ENCODE assay signal across 15 cellular contexts in genomic region chr2:17915099-17915498, GRCh38. TPM values are rescaled to one million over a fixed set of nuclear protein-coding genes. Genes with fewer than 3 reads are reported as not detected.
"Had no signal": no experiment of that assay in that cellular context is flagged by ENCODE, and none has a peak within 500 bp of the region (broad histone marks: within the 10 kb centered on the region; RNA-seq: fewer than 3 reads in every experiment).

No MANE protein-coding gene starts in this region.

- H3K36me3 ChIP-seq: heart left ventricle, suprapubic skin had no signal

- H3K27ac ChIP-seq: esophagus squamous epithelium, heart left ventricle, suprapubic skin, tibial artery had no signal

- ATAC-seq: natural killer cell, right cardiac atrium had no signal

- DNase-seq: effector memory CD4-positive, alpha-beta T cell; esophagus squamous epithelium; foreskin fibroblast; heart left ventricle; hippocampal formation; kidney glomerular epithelial cell; mammary epithelial cell; natural killer cell; right cardiac atrium; stimulated activated CD4-positive, alpha-beta T cell treated with anti-CD3 and anti-CD28 coated beads, Interleukin-2, amount 100 ng/mL, for 48 hours; stimulated activated naive CD4-positive, alpha-beta T cell treated with Interleukin-2 at 50 U/mL for 16 hours; tibial artery had no signal

- H3K4me3 ChIP-seq: esophagus squamous epithelium, heart left ventricle, smooth muscle cell, suprapubic skin, tibial artery had no signal

- H3K9me3 ChIP-seq: esophagus squamous epithelium, heart left ventricle, suprapubic skin, tibial artery had no signal

- H3K27me3 ChIP-seq: esophagus squamous epithelium, heart left ventricle, suprapubic skin, tibial artery had no signal

RNA-seq across cellular contexts. Expression of gene KCNS3, which starts 36.6 kb away (rescaled TPM):
- total RNA-seq: natural killer cell, osteocyte had no signal
